In genomic region chr12:120140603-120141002, GRCh38 we compare ENCODE assay signal across 21 cellular contexts.
"Had no signal": no experiment of that assay in that cellular context is flagged by ENCODE, and none has a peak within 500 bp of the region (broad histone marks: within the 10 kb centered on the region; RNA-seq: fewer than 3 reads in every experiment).

No MANE protein-coding gene starts in this region.

- H3K4me1 ChIP-seq: esophagus squamous epithelium, gastrocnemius medialis, upper lobe of left lung had no signal

- H3K9me3 Mint-ChIP-seq: activated CD4-positive, alpha-beta memory T cell treated with anti-CD3 and anti-CD28 coated beads, Interleukin-2, amount 10 ng/mL, durations not matched to agents 7 days and 5 days; activated naive CD8-positive, alpha-beta T cell treated with anti-CD3 and anti-CD28 coated beads, Interleukin-2, amount 10 ng/mL, durations not matched to agents 7 days and 5 days; nephron had no signal

- DNase-seq: activated CD4-positive, alpha-beta memory T cell treated with anti-CD3 and anti-CD28 coated beads, Interleukin-2, amount 10 ng/mL, durations not matched to agents 7 days and 5 days; activated CD4-positive, alpha-beta T cell treated with anti-CD3 and anti-CD28 coated beads for 48 hours; activated gamma-delta T cell; activated naive CD8-positive, alpha-beta T cell treated with anti-CD3 and anti-CD28 coated beads, Interleukin-2, amount 10 ng/mL, durations not matched to agents 7 days and 5 days; activated T-cell treated with anti-CD3 and anti-CD28 coated beads for 4 hours; dermis blood vessel endothelial cell; effector memory CD4-positive, alpha-beta T cell; esophagus squamous epithelium; gastrocnemius medialis; head of caudate nucleus; retina; sigmoid colon; stimulated activated CD4-positive, alpha-beta T cell treated with anti-CD3 and anti-CD28 coated beads, Interleukin-2, amount 100 ng/mL, for 48 hours; stimulated activated CD8-positive, alpha-beta memory T cell treated with anti-CD3 and anti-CD28 coated beads, Interleukin-4, amount 100 ng/mL, for 48 hours; stimulated activated naive CD8-positive, alpha-beta T cell treated with anti-CD3 and anti-CD28 coated beads, Interleukin-15, Interleukin-2, amounts not matched to agents 100 U/mL and 50 U/mL, for 24 hours; SW 1271; T-helper 17 cell; upper lobe of left lung had no signal

- H3K4me1 Mint-ChIP-seq: activated CD4-positive, alpha-beta memory T cell treated with anti-CD3 and anti-CD28 coated beads, Interleukin-2, amount 10 ng/mL, durations not matched to agents 7 days and 5 days; activated naive CD8-positive, alpha-beta T cell treated with anti-CD3 and anti-CD28 coated beads, Interleukin-2, amount 10 ng/mL, durations not matched to agents 7 days and 5 days; nephron had no signal

- H3K27ac Mint-ChIP-seq: activated CD4-positive, alpha-beta memory T cell treated with anti-CD3 and anti-CD28 coated beads, Interleukin-2, amount 10 ng/mL, durations not matched to agents 7 days and 5 days; activated naive CD8-positive, alpha-beta T cell treated with anti-CD3 and anti-CD28 coated beads, Interleukin-2, amount 10 ng/mL, durations not matched to agents 7 days and 5 days; nephron; T-helper 17 cell had no signal

- H3K4me3 Mint-ChIP-seq: activated CD4-positive, alpha-beta memory T cell treated with anti-CD3 and anti-CD28 coated beads, Interleukin-2, amount 10 ng/mL, durations not matched to agents 7 days and 5 days; activated naive CD8-positive, alpha-beta T cell treated with anti-CD3 and anti-CD28 coated beads, Interleukin-2, amount 10 ng/mL, durations not matched to agents 7 days and 5 days; nephron; T-helper 17 cell had no signal

- ATAC-seq: gastrocnemius medialis; stimulated activated naive CD8-positive, alpha-beta T cell treated with anti-CD3 and anti-CD28 coated beads, Interleukin-15, Interleukin-2, amounts not matched to agents 100 U/mL and 50 U/mL, for 24 hours; T-helper 17 cell had no signal

- H3K27ac ChIP-seq: cardiac muscle cell, esophagus squamous epithelium, gastrocnemius medialis, sigmoid colon, SK-N-MC, upper lobe of left lung had no signal

- H3K27me3 ChIP-seq: cardiac muscle cell, esophagus squamous epithelium, gastrocnemius medialis, sigmoid colon, upper lobe of left lung had no signal

- H3K27me3 Mint-ChIP-seq: activated CD4-positive, alpha-beta memory T cell treated with anti-CD3 and anti-CD28 coated beads, Interleukin-2, amount 10 ng/mL, durations not matched to agents 7 days and 5 days; activated naive CD8-positive, alpha-beta T cell treated with anti-CD3 and anti-CD28 coated beads, Interleukin-2, amount 10 ng/mL, durations not matched to agents 7 days and 5 days; T-helper 17 cell had no signal

- H3K4me3 ChIP-seq: cardiac muscle cell, esophagus squamous epithelium, gastrocnemius medialis, sigmoid colon, SK-N-MC, upper lobe of left lung had no signal
